In genomic region chr14:100157548-100158232, GRCh38 we compare ENCODE assay signal across 11 cellular contexts. TPM values are rescaled to one million over a fixed set of nuclear protein-coding genes. Genes with fewer than 3 reads are reported as not detected.
A peak's percentile ranks its signal among the peaks of the same experiment; 100 is the strongest.
DNase-seq lines count a peak whose midpoint lies in the region; ATAC-seq, FAIRE-seq and TF ChIP-seq lines count a peak whose summit lies in the region.
"Not testable (repeated sequence)": the region's sequence is repeated elsewhere in the genome, so short reads cannot be mapped to it uniquely, and the experiment has no call there.
"Had no signal": no experiment of that assay in that cellular context is flagged by ENCODE, and none has a peak within 500 bp of the region (broad histone marks: within the 10 kb centered on the region; RNA-seq: fewer than 3 reads in every experiment).

No MANE protein-coding gene starts in this region.

- H3K4me3 Mint-ChIP-seq in CD4-positive, alpha-beta memory T cell, result peak overlapping the region in 5 of 8 donors; percentile 28 to 52 (median 35)
- H3K4me3 Mint-ChIP-seq in WTC11 (peak overlapping the region; percentile 29), memory B cell (peak overlapping the region; percentile 77), neural progenitor cell (peak overlapping the region; percentile 53)

- not testable (repeated sequence) for H3K9ac ChIP-seq in OCI-LY1 (ENCODE audit: low read length); GM12878 (ENCODE audit: control insufficient read depth, insufficient read depth, low read length); neural progenitor cell

- not testable (repeated sequence) for DNase-seq in CD4-positive, alpha-beta memory T cell; WTC11 (ENCODE audit: low spot score); GM12878 (ENCODE audit: low read depth, low spot score); memory B cell (ENCODE audit: low spot score in 2 of 2); neural progenitor cell (ENCODE audit: low spot score); thyroid gland

- POLR2A ChIA-PET in CD4-positive, alpha-beta memory T cell (lab: Charles Lee; ENCODE audit: partially characterized antibody), result interaction anchor here (5.7 kb wide), 1 partner anchor 11 kb away, joined by 34 read pairs; no protein-coding TSS in a partner anchor
- POLR2A ChIA-PET in WTC11 (lab: Charles Lee), result not testable (repeated sequence)
- POLR2A ChIA-PET in GM12878 (lab: Charles Lee), result interaction anchor here (0.7 kb wide), 2 partner anchors 92 to 142 kb away, joined by 4 read pairs; partner anchors contain the start of gene EVL

- intact Hi-C loops in CD4-positive, alpha-beta memory T cell (cut with micrococcal nuclease); GM12878 (cut with micrococcal nuclease; ENCODE audit: unreplicated experiment); thyroid gland (cut with DNase I): not testable (repeated sequence)

- H4K20me1 ChIP-seq in OCI-LY1 (ENCODE audit: insufficient read depth, low read length); GM12878 (ENCODE audit: control insufficient read depth, insufficient read depth); neural progenitor cell (ENCODE audit: low read depth): not testable (repeated sequence)

- H3K9me3 ChIP-seq in CD4-positive, alpha-beta memory T cell (ENCODE audit: control insufficient read depth in 1 of 2, low read length in 2 of 2), result peaks cover 0 to 11% of the 10 kb centered on the region in 2 donors
- H3K9me3 ChIP-seq in OCI-LY1 (ENCODE audit: low read length); GM12878 (replicated peaks; ENCODE audit: control insufficient read depth, insufficient read depth, low read length); neural progenitor cell (ENCODE audit: low read depth); thyroid gland: not testable (repeated sequence)

- H3K27ac ChIP-seq in CD4-positive, alpha-beta memory T cell (ENCODE audit: low read depth, low read length); GM12878 (ENCODE audit: control insufficient read depth, insufficient read depth); neural progenitor cell: not testable (repeated sequence)
- H3K27ac ChIP-seq in OCI-LY1 (ENCODE audit: low read depth, low read length, poor library complexity, severe bottlenecking) (peak overlapping the region; percentile 23), thyroid gland (peak overlapping the region in 2 of 3 donors; percentile 37 to 82)

- SMC1A ChIA-PET in GM12878 (lab: Charles Lee; ENCODE audit: uncharacterized antibody, unreplicated experiment), result not testable (repeated sequence)

- not testable (repeated sequence) for TF ChIP-seq CTCF in OCI-LY1 (IDR thresholded peaks at IDR 0.05; ENCODE audit: low read length); WTC11 (IDR thresholded peaks at IDR 0.05); GM12878 (IDR thresholded peaks at IDR 0.05 in 2 of 3, conservative IDR thresholded peaks at IDR 0.05 in 1 of 3; ENCODE audit: control insufficient read depth in 2 of 3, extremely low read depth in 1 of 3, insufficient read depth in 1 of 3, low read depth in 3 of 3, low read length in 3 of 3); neural progenitor cell (IDR thresholded peaks at IDR 0.05); thyroid gland (IDR thresholded peaks at IDR 0.05)

- TF ChIP-seq POLR2A in GM12878 (IDR thresholded peaks at IDR 0.05; ENCODE audit: low read depth, low read length); thyroid gland (IDR thresholded peaks at IDR 0.05): not testable (repeated sequence)

- FAIRE-seq in GM12878 (lab: Jason Lieb, UNC), result not testable (repeated sequence)

- BruUV-seq in GM12878 (replicated peaks; lab: Mats Ljungman, UMichigan), result not testable (repeated sequence)

- not testable (repeated sequence) for H3K27ac Mint-ChIP-seq in CD4-positive, alpha-beta memory T cell; WTC11; neural progenitor cell
- H3K27ac Mint-ChIP-seq in memory B cell, result peak overlapping the region; percentile 76

- TF ChIP-seq EP300 in GM12878 (IDR thresholded peaks at IDR 0.05; ENCODE audit: borderline replicate concordance in 1 of 2, control insufficient read depth in 1 of 2, low read depth in 2 of 2, low read length in 2 of 2), result not testable (repeated sequence)

- not testable (repeated sequence) for H2AFZ ChIP-seq in OCI-LY1 (ENCODE audit: low read length); GM12878 (ENCODE audit: control insufficient read depth, low read depth, low read length); neural progenitor cell (replicated peaks)

- not testable (repeated sequence) for H3K4me3 ChIP-seq in CD4-positive, alpha-beta memory T cell (ENCODE audit: low read length in 2 of 2); OCI-LY1 (ENCODE audit: low read depth, low read length, poor library complexity, severe bottlenecking); GM12878; neural progenitor cell; thyroid gland (replicated peaks in 1 of 3)

- CTCF ChIA-PET in CD4-positive, alpha-beta memory T cell (lab: Charles Lee; ENCODE audit: partially characterized antibody), result not testable (repeated sequence)
- CTCF ChIA-PET in WTC11 (lab: Charles Lee), result interaction anchor here (1.5 to 3.9 kb wide), 4 partner anchors 8 to 49 kb away, joined by 5 to 67 read pairs (median 38); no protein-coding TSS in a partner anchor
- CTCF ChIA-PET in GM12878 (lab: Yijun Ruan, JAX), result interaction anchor here (1.0 to 1.8 kb wide), 4 partner anchors 35 to 85 kb away, joined by 3 to 6 read pairs (median 4); no protein-coding TSS in a partner anchor

- H3K9me3 Mint-ChIP-seq in CD4-positive, alpha-beta memory T cell, result peaks cover 0 to 16% (median 6%) of the 10 kb centered on the region in 8 donors
- H3K9me3 Mint-ChIP-seq in WTC11, memory B cell, neural progenitor cell: not testable (repeated sequence)

- TF ChIP-seq RAD21 in GM12878 (IDR thresholded peaks at IDR 0.05; ENCODE audit: insufficient read depth, low read depth, low read length), result not testable (repeated sequence)

- ATAC-seq in GM21786 (IDR thresholded peaks at IDR 0.05; ENCODE audit: unreplicated experiment) (peak; percentile 32), GM12878 (peak; percentile 50), memory B cell (ENCODE audit: low read depth) (peak; percentile 42)
- ATAC-seq in WTC11, result not testable (repeated sequence)

- in situ Hi-C loops in GM12878 (cut with MboI), result not testable (repeated sequence)

- not testable (repeated sequence) for H3K4me2 ChIP-seq in OCI-LY1 (ENCODE audit: low read length); GM12878 (ENCODE audit: control insufficient read depth, insufficient read depth); neural progenitor cell

- H3K36me3 Mint-ChIP-seq in CD4-positive, alpha-beta memory T cell; WTC11; memory B cell; neural progenitor cell: not testable (repeated sequence)

- H3K27me3 Mint-ChIP-seq in CD4-positive, alpha-beta memory T cell, result peaks cover 11 to 12% of the 10 kb centered on the region in 2 donors
- H3K27me3 Mint-ChIP-seq in WTC11 (ENCODE audit: low read depth) (peaks cover 72% of the 10 kb centered on the region), neural progenitor cell (ENCODE audit: insufficient read depth, low read depth) (peaks cover 51% of the 10 kb centered on the region)
- not testable (repeated sequence) for H3K27me3 Mint-ChIP-seq in memory B cell

- H3F3A ChIP-seq in OCI-LY1 (ENCODE audit: insufficient read depth, low read length); neural progenitor cell (ENCODE audit: low read depth): not testable (repeated sequence)

- H3K79me2 ChIP-seq in OCI-LY1 (ENCODE audit: insufficient read depth, low read length); GM12878 (ENCODE audit: control insufficient read depth, insufficient read depth, low read length); neural progenitor cell (ENCODE audit: low read depth): not testable (repeated sequence)

- not testable (repeated sequence) for H3K4me1 ChIP-seq in CD4-positive, alpha-beta memory T cell (ENCODE audit: insufficient read depth, low read length)
- H3K4me1 ChIP-seq in OCI-LY1 (ENCODE audit: insufficient read depth, low read length, severe bottlenecking) (peaks cover 30% of the 10 kb centered on the region), GM12878 (ENCODE audit: control insufficient read depth, insufficient read depth, low read length) (peaks cover 15% of the 10 kb centered on the region), neural progenitor cell (peaks cover 18% of the 10 kb centered on the region), thyroid gland (peaks cover 38 to 61% of the 10 kb centered on the region in 2 donors)

- WGBS in GM12878 (ENCODE audit: insufficient coverage, insufficient replicate concordance, low lambda C conversion rate, missing lambda C conversion rate), result under 1% methylated on average over 14 of the region's 16 CpGs
- WGBS in thyroid gland, 2 donors, result 80 to 87% methylated on average over 16 of the region's 16 CpGs

- H3K4me1 Mint-ChIP-seq in CD4-positive, alpha-beta memory T cell; WTC11; neural progenitor cell: not testable (repeated sequence)
- H3K4me1 Mint-ChIP-seq in memory B cell, result peaks cover 23% of the 10 kb centered on the region

- not testable (repeated sequence) for H3K9me2 ChIP-seq in OCI-LY1 (ENCODE audit: low read depth, low read length)

- H3K27me3 ChIP-seq in CD4-positive, alpha-beta memory T cell (ENCODE audit: insufficient read depth, low read length); OCI-LY1 (ENCODE audit: insufficient read depth, low read length); GM12878 (replicated peaks in 1 of 2; ENCODE audit: control insufficient read depth in 2 of 2, insufficient read depth in 2 of 2, low read length in 1 of 2); thyroid gland: not testable (repeated sequence)
- peaks cover 67% of the 10 kb centered on the region for H3K27me3 ChIP-seq in neural progenitor cell

- H3K36me3 ChIP-seq in CD4-positive, alpha-beta memory T cell (ENCODE audit: insufficient read depth, low read length); OCI-LY1 (ENCODE audit: insufficient read depth, low read length); GM12878 (ENCODE audit: control insufficient read depth in 2 of 2, insufficient read depth in 2 of 2, low read length in 1 of 2); neural progenitor cell; thyroid gland: not testable (repeated sequence)

- RAD21 ChIA-PET in GM12878 (lab: Charles Lee; ENCODE audit: unreplicated experiment), result interaction anchor here (0.6 to 1.8 kb wide), 3 partner anchors 38 to 87 kb away, joined by 3 to 4 read pairs (median 3); no protein-coding TSS in a partner anchor

RNA-seq across cellular contexts. Expression of gene DEGS2, which starts 1.8 kb away (rescaled TPM):
- total RNA-seq in CD4-positive, alpha-beta memory T cell, result under 1 TPM in 1 of 2 experiments, not detected in 1; 0.14 TPM
- under 1 TPM in 1 of 2 donors, not detected in 1; 0.81 TPM for polyA plus RNA-seq in CD4-positive, alpha-beta memory T cell
- 0.53 to 1.6 TPM (median 0.55 TPM) in 3 replicates for total RNA-seq in WTC11 (2021)
- 1.4 and 2.3 TPM in 2 replicates for total RNA-seq in GM12878 (2013; cell fraction: nucleolus; rRNA removed)
- 0.87 and 1.1 TPM in 2 replicates for total RNA-seq in GM12878 (2014; rRNA removed)
- 0.05 and 0.45 TPM in 2 replicates for total RNA-seq in GM12878 (2014; rRNA removed; fragmentation: Illumina TruSeq; extraction: Trizol)
- 1.8 and 2.5 TPM in 2 replicates for total RNA-seq in GM12878 (2021)
- polyA plus RNA-seq in GM12878 (2011; ENCODE audit: low read depth), result not detected
- polyA plus RNA-seq in GM12878 (2011; rRNA removed), result 0.07 TPM in 1 of 2 replicates, not detected in the other
- polyA plus RNA-seq in GM12878 (2011; cell fraction: cytosol; rRNA removed), result 0.04 and 0.07 TPM in 2 replicates
- 0.19 and 0.51 TPM in 2 replicates for polyA plus RNA-seq in GM12878 (2011; cell fraction: nucleus; rRNA removed)
- polyA plus RNA-seq in GM12878 (2012), result 0.51 and 0.80 TPM in 2 replicates
- 0.01 and 0.03 TPM in 2 replicates for polyA plus RNA-seq in GM12878 (2014; fragmentation: Illumina TruSeq; extraction: Trizol)
- polyA plus RNA-seq in GM12878 (2014; fragmentation: Nextera tagmentation; extraction: Ambion mirVana), result under 1 TPM in 1 of 2 experiments, not detected in 1; 0.62 TPM
- 0.26 and 0.66 TPM in 2 replicates for polyA plus RNA-seq in GM12878 (2014; rRNA removed)
- polyA plus RNA-seq in GM12878 (2016; fragmentation: Nextera tagmentation; extraction: Ambion mirVana), result under 1 TPM; 0.06 to 0.52 TPM
- polyA minus RNA-seq in GM12878 (2011; rRNA and poly(A)+ RNA removed), result 0.10 TPM in 1 of 2 replicates, not detected in the other
- polyA minus RNA-seq in GM12878 (2011; cell fraction: cytosol; rRNA and poly(A)+ RNA removed), result not detected in 2 replicates
- 0.10 and 0.24 TPM in 2 replicates for polyA minus RNA-seq in GM12878 (2011; cell fraction: nucleus; rRNA and poly(A)+ RNA removed)
- total RNA-seq in neural progenitor cell (ENCODE audit: low replicate concordance), result 0.25 TPM in 1 of 2 replicates, not detected in the other
- 1 to 10 TPM in 3 of 4 donors, under 1 TPM in 1; 0.54 to 7.6 (median 3.6) TPM for total RNA-seq in thyroid gland
- total RNA-seq: A673; CD4-positive, CD25-positive, alpha-beta regulatory T cell; SJCRH30 had no signal
